In the genomic region with DNA sequence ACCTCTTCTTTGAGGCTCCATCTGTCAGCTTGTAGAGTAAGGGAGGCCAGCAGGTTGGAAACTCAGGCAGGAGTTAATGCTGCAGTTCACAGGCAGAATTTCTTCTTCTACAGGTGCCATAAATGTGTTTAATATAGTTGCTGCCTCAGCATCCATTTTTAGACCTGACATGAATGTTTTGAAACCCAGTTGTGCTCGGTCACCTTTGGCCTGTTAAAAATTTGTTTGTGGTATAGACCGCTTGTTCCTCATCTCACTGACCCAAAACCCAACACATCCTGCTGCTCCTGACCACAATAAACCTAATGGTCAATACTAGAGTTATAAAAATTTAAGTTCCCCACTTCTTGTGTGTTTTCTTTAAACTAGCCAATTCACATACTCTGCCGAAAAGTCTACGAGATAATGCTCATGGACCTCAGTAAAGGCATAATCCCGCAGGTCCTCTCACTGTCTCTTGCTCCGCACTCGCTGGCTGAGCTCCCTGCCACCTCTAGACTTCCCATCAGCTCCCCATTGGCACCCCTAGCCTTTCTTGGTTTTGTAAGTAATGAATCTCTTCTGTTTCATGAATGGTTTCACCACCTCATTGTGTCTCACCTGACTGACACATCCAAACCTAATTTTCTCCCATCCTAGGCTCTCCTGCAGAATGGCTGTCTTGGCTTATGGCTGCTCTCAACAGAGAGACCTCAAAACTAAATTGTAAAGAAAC, we compare ENCODE assay signal across 30 cellular contexts.
DNase-seq lines count a peak whose midpoint lies in the region; ATAC-seq and TF ChIP-seq lines count a peak whose summit lies in the region.
"Had no signal": no experiment of that assay in that cellular context is flagged by ENCODE, and none has a peak within 500 bp of the region (broad histone marks: within the 10 kb centered on the region; RNA-seq: fewer than 3 reads in every experiment).

No MANE protein-coding gene starts in this region.

- ATAC-seq in GM18508 (IDR thresholded peaks at IDR 0.05; ENCODE audit: insufficient read depth, unreplicated experiment) (peak; percentile 52), HG03565 (IDR thresholded peaks at IDR 0.05; ENCODE audit: unreplicated experiment) (peak; percentile 45), HG02852 (IDR thresholded peaks at IDR 0.05; ENCODE audit: unreplicated experiment) (no peak)
- ATAC-seq: A549; CD8-positive, alpha-beta T cell; HepG2; PC-3; Right ventricle myocardium inferior; T-cell had no signal

- H3K4me3 ChIP-seq in NB4 (ENCODE audit: low read depth, low read length), result no peak overlapping the region
- H3K4me3 ChIP-seq: A549, HAP-1, SJSA1 had no signal

- no peak for TF ChIP-seq CTCF in NB4 (IDR thresholded peaks at IDR 0.05; ENCODE audit: low read depth, low read length)

- DNase-seq in NB4 (ENCODE audit: low read depth), result peak; percentile 4
- no peak for DNase-seq in HK-2 (ENCODE audit: unreplicated experiment)
- DNase-seq in SIG-M5 treated with dmso at 0.1 percent for 504 hours (lab: John Stamatoyannopoulos, UW; ENCODE audit: unreplicated experiment), result no peak
- DNase-seq in NCI-H1048 (lab: John Stamatoyannopoulos, UW), result no peak
- DNase-seq: C1 segment of cervical spinal cord; Caco-2; CD8-positive, alpha-beta T cell; DMS 273 treated with DMSO at 0.1 percent for 48 hours; DMS79; EL; GDM1; GOT3; HFFc6; NCI-H1092 treated with DMSO at 0.1 percent for 48 hours; NCI-H1436; NCI-H187; NCI-H2081 treated with DMSO at 0.1 percent for 48 hours; NCI-H2171; NCI-H226; NCI-H510A; PC-3; T-cell had no signal

- no peak for TF ChIP-seq POLR2A in NB4 (IDR thresholded peaks at IDR 0.05; ENCODE audit: extremely low read depth, insufficient read length)
